ENCODE assay signal across 9 cellular contexts in genomic region chr10:103896225-103896624, GRCh38. TPM values are rescaled to one million over a fixed set of nuclear protein-coding genes. Genes with fewer than 3 reads are reported as not detected.
DNase-seq lines count a peak whose midpoint lies in the region; ATAC-seq and TF ChIP-seq lines count a peak whose summit lies in the region.
"Had no signal": no experiment of that assay in that cellular context is flagged by ENCODE, and none has a peak within 500 bp of the region (broad histone marks: within the 10 kb centered on the region; RNA-seq: fewer than 3 reads in every experiment).

No MANE protein-coding gene starts in this region.

- no peaks in the 10 kb centered on the region for H3K9me3 ChIP-seq in Peyer's patch
- no peaks in the 10 kb centered on the region for H3K9me3 ChIP-seq in esophagus squamous epithelium

- TF ChIP-seq CTCF in Peyer's patch (IDR thresholded peaks at IDR 0.05) (no peak), esophagus squamous epithelium (IDR thresholded peaks at IDR 0.05) (no peak), progenitor cell of endocrine pancreas (IDR thresholded peaks at IDR 0.05; ENCODE audit: unreplicated experiment) (no peak)

- no peak overlapping the region for H3K4me3 Mint-ChIP-seq in progenitor cell of endocrine pancreas (ENCODE audit: low read depth)

- H3K36me3 ChIP-seq in Peyer's patch: peaks cover 0 to 56% (median 0%) of the 10 kb centered on the region in 3 donors
- H3K36me3 ChIP-seq in esophagus squamous epithelium: peaks cover 12 to 58% (median 14%) of the 10 kb centered on the region in 3 donors

- H3K27me3 ChIP-seq in Peyer's patch (no peaks in the 10 kb centered on the region), esophagus squamous epithelium (no peaks in the 10 kb centered on the region)

- in situ Hi-C loops in Caki2 (cut with HindIII; ENCODE audit: low pct_unique_long_range_greater_than_20kb, low sequenced_read_pairs): no loop called here

- no peak for TF ChIP-seq POLR2A in Peyer's patch (IDR thresholded peaks at IDR 0.05)
- TF ChIP-seq POLR2A in esophagus squamous epithelium (IDR thresholded peaks at IDR 0.05): no peak

- H3K4me3 ChIP-seq in Peyer's patch (no peak overlapping the region), esophagus squamous epithelium (no peak overlapping the region)

- no peak for ATAC-seq in HG03159 (IDR thresholded peaks at IDR 0.05; ENCODE audit: unreplicated experiment)

- peak overlapping the region in 3 of 4 donors; percentile 53 to 64 (median 58) for H3K27ac ChIP-seq in Peyer's patch
- H3K27ac ChIP-seq in esophagus squamous epithelium: peak overlapping the region; percentile 80 to 90 (median 86)

- H3K4me1 ChIP-seq in Peyer's patch: peaks cover 0 to 30% (median 0%) of the 10 kb centered on the region in 4 donors
- H3K4me1 ChIP-seq in esophagus squamous epithelium: peaks cover 11 to 83% (median 36%) of the 10 kb centered on the region in 3 donors

- intact Hi-C loops in esophagus squamous epithelium (cut with DNase I): no loop called here

- H3K27me3 Mint-ChIP-seq in progenitor cell of endocrine pancreas: no peaks in the 10 kb centered on the region

- H3K4me1 Mint-ChIP-seq in progenitor cell of endocrine pancreas (ENCODE audit: low read depth): peaks cover 22% of the 10 kb centered on the region

- H3K9me3 Mint-ChIP-seq in progenitor cell of endocrine pancreas (ENCODE audit: low read depth): no peaks in the 10 kb centered on the region

- WGBS in esophagus squamous epithelium, 2 donors: 59 to 60% methylated on average over 5 of the region's 5 CpGs

- peak; percentile 56 for DNase-seq in Caki2 (ENCODE audit: low read depth)
- no peak for DNase-seq in Peyer's patch
- no peak for DNase-seq in esophagus squamous epithelium (lab: John Stamatoyannopoulos, UW)
- no peak for DNase-seq in progenitor cell of endocrine pancreas (ENCODE audit: low spot score, unreplicated experiment)
- no peak for DNase-seq in DMS153 (lab: John Stamatoyannopoulos, UW)
- DNase-seq in NCI-H2196 (lab: John Stamatoyannopoulos, UW; ENCODE audit: unreplicated experiment): no peak
- DNase-seq in NCI-H2029 (lab: John Stamatoyannopoulos, UW): no peak
- DNase-seq: posterior cingulate gyrus had no signal

- peaks cover 9% of the 10 kb centered on the region for H3K36me3 Mint-ChIP-seq in progenitor cell of endocrine pancreas (ENCODE audit: insufficient read depth)

- peak overlapping the region; percentile 22 for H3K27ac Mint-ChIP-seq in progenitor cell of endocrine pancreas

RNA-seq across cellular contexts. Expression of gene STN1, which starts 21.8 kb away (rescaled TPM):
- total RNA-seq in Caki2 (2014; rRNA removed; shearing (Covaris generic); ENCODE audit: low replicate concordance): 34.5 and 46.1 TPM in 2 replicates
- 10 to 100 TPM in 3 of 4 donors, 1 to 10 TPM in 1; 9.5 to 37.1 (median 18.5) TPM for total RNA-seq in Peyer's patch
- total RNA-seq in esophagus squamous epithelium: 10 to 100 TPM; 20.4 to 52.8 (median 32.5) TPM
- total RNA-seq in progenitor cell of endocrine pancreas: 13.6 and 15.7 TPM in 2 replicates

RNA-seq across cellular contexts. Expression of gene SH3PXD2A, which starts 40.8 kb away (rescaled TPM):
- total RNA-seq in Caki2 (2014; rRNA removed; shearing (Covaris generic); ENCODE audit: low replicate concordance): 2.8 and 3.1 TPM in 2 replicates
- total RNA-seq in Peyer's patch (10 to 100 TPM; 12.1 to 68.5 (median 21.7) TPM), esophagus squamous epithelium (10 to 100 TPM; 25.1 to 57.8 (median 42.7) TPM), progenitor cell of endocrine pancreas (25.5 and 28.0 TPM in 2 replicates)
